Comparison of ENCODE assay signal across 2 cellular contexts in the genomic region with DNA sequence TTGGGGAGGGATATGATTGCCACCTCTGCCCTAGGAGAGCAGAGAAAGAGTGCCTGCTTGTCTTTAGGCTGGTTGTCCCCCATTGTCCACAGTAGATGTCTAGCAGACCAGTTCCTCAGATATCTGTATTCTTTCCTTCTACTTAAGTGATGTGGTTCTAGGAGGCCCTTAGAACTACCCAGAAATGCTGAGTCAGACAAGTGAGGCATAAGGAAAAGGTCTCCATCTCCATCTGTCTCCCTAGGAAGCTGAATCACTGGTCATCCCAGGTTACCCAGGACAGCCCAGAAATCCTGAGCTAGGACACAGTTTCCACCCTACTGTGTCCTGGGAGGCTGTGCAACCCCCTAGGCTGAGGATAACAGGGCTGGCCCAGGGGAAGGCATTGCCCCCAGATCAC.
TF ChIP-seq lines count a peak whose summit lies in the region.

No MANE protein-coding gene starts in this region.

TF ChIP-seq in IMR-90, 13 proteins besides CTCF, POLR2A, EP300 and RAD21:
- TF ChIP-seq NFE2L2 (IDR thresholded peaks at IDR 0.05; ENCODE audit: low read depth, low read length): 0 out of 2 replicates have a peak, but pooled peaks have one; percentile 14
- no peak for TF ChIP-seq FOS (IDR thresholded peaks at IDR 0.05; ENCODE audit: low read depth, low read length)
- peak; percentile 95 for TF ChIP-seq MAFK (IDR thresholded peaks at IDR 0.05; ENCODE audit: low read depth, low read length)

TF ChIP-seq in H1, 55 proteins besides CTCF, POLR2A, EP300 and RAD21:
- TF ChIP-seq TBP (IDR thresholded peaks at IDR 0.05; ENCODE audit: low read depth, low read length): no peak
- no peak for TF ChIP-seq SRF (IDR thresholded peaks at IDR 0.05; ENCODE audit: low read depth, low read length)
- TF ChIP-seq MAFK (IDR thresholded peaks at IDR 0.05; ENCODE audit: low read depth, low read length): 0 out of 2 replicates have a peak, but pooled peaks have one; percentile 27
- TF ChIP-seq ZNF274 (IDR thresholded peaks at IDR 0.05; ENCODE audit: borderline replicate concordance, extremely low read depth, low read length): no peak
- TF ChIP-seq SP2 (IDR thresholded peaks at IDR 0.05; ENCODE audit: low read length): no peak
TF ChIP-seq in H1: peak in this region for 1.
